ENCODE assay signal across 8 cellular contexts in the genomic region with DNA sequence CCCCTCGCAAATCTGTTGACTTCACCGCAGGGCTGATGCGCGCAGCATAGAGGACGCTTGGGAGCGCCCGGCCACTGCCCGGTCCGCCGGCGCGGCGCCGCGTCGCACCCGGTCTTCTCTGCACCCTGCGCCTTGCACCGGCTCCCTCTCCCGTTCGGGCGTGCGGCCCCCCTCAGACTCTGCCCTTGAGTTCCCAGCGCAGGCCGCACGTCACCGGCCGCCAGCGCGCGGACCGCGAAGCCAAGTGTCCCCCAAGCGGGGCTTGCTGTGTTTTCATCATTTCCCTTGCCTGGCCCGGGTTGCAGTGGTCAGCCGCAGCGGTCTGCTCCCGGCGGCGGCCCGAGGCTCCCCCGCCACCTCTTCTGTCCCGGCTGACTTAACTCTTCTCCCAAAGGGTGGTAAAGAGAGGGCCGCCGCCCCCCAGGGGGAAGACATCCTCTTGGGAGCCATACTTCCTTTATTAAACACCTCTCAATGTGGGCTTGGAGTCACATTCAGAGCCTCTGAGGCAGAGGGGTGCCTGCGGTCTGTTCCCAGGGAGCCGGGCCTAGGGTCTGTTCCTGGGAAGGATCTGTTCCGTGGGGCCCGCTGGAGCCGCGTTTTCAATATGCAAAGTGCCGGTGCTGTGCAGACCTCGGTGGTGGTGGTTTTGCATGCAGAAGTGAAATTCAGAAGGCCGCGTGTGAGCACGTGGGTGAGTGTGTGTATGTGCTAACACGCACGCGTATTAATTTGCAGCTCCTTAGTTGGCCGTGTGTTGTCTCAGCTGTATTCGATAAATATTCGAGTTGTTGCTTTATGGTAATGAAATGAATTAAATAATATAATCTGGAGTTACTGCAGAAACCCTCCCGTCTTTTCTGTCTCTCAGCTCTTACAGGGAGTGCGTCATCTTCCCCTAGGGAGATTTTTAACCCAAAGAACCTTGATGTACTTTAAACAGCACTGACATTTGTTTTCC. TPM values are rescaled to one million over a fixed set of nuclear protein-coding genes. Genes with fewer than 3 reads are reported as not detected.
DNase-seq lines count a peak whose midpoint lies in the region; ATAC-seq and TF ChIP-seq lines count a peak whose summit lies in the region.

No MANE protein-coding gene starts in this region.

- H3K4me1 ChIP-seq in HUES6 (ENCODE audit: control insufficient read depth, insufficient read depth, low read length) (peaks cover 66% of the 10 kb centered on the region), stomach (peaks cover 12 to 68% (median 44%) of the 10 kb centered on the region in 4 donors)

- H3K4me3 Mint-ChIP-seq in activated CD4-positive, alpha-beta T cell treated with anti-CD3 and anti-CD28 coated beads, Interleukin-2, amount 10 ng/mL, durations not matched to agents 24 days and 14 days, result no peak overlapping the region
- H3K4me3 Mint-ChIP-seq in effector memory CD8-positive, alpha-beta T cell, result no peak overlapping the region

- no peaks in the 10 kb centered on the region for H3K4me1 Mint-ChIP-seq in activated CD4-positive, alpha-beta T cell treated with anti-CD3 and anti-CD28 coated beads, Interleukin-2, amount 10 ng/mL, durations not matched to agents 24 days and 14 days
- H3K4me1 Mint-ChIP-seq in effector memory CD8-positive, alpha-beta T cell (ENCODE audit: low read depth in 2 of 2), result peaks cover 0 to 2% of the 10 kb centered on the region in 2 donors

- no peak for TF ChIP-seq CTCF in epithelial cell of esophagus (IDR thresholded peaks at IDR 0.05; ENCODE audit: insufficient read depth, low read depth, low read length, missing control alignments)
- TF ChIP-seq CTCF in stomach (IDR thresholded peaks at IDR 0.05), result no peak

- H3K9ac ChIP-seq in HUES6 (ENCODE audit: low read length), result peak overlapping the region; percentile 86

- H3K27ac ChIP-seq in HUES6 (ENCODE audit: low read depth, low read length), result peak overlapping the region; percentile 87
- H3K27ac ChIP-seq in layer of hippocampus (ENCODE audit: low read depth, low read length), result peak overlapping the region; percentile 71
- H3K27ac ChIP-seq in stomach, result peak overlapping the region in 4 of 5 donors; percentile 72 to 84 (median 78)

- peaks cover 3% of the 10 kb centered on the region for H3K36me3 ChIP-seq in HUES6 (ENCODE audit: control insufficient read depth, insufficient read depth, low read length)
- peaks cover 0 to 8% (median 0%) of the 10 kb centered on the region in 4 donors for H3K36me3 ChIP-seq in stomach

- WGBS in stomach, 5 donors, result 63 to 80% (median 70%) methylated on average over 50 to 64 of the region's 64 CpGs

- intact Hi-C loops in stomach (cut with DNase I; ENCODE audit: low total_unique reads), result no loop called here
- intact Hi-C loops in activated CD4-positive, alpha-beta T cell treated with anti-CD3 and anti-CD28 coated beads, Interleukin-2, amount 10 ng/mL, durations not matched to agents 24 days and 14 days (cut with micrococcal nuclease), result no loop called here

- DNase-seq in epithelial cell of esophagus (ENCODE audit: low read depth), result peak; percentile 56
- no peak for DNase-seq in stomach
- no peak for DNase-seq in activated CD4-positive, alpha-beta T cell treated with anti-CD3 and anti-CD28 coated beads, Interleukin-2, amount 10 ng/mL, durations not matched to agents 24 days and 14 days
- DNase-seq in NK-92 (lab: John Stamatoyannopoulos, UW; ENCODE audit: unreplicated experiment), result no peak
- DNase-seq in DMS53 (lab: John Stamatoyannopoulos, UW), result no peak
- DNase-seq in effector memory CD8-positive, alpha-beta T cell, result no peak

- H3K36me3 Mint-ChIP-seq in activated CD4-positive, alpha-beta T cell treated with anti-CD3 and anti-CD28 coated beads, Interleukin-2, amount 10 ng/mL, durations not matched to agents 24 days and 14 days (ENCODE audit: low read depth), result no peaks in the 10 kb centered on the region
- H3K36me3 Mint-ChIP-seq in effector memory CD8-positive, alpha-beta T cell (ENCODE audit: insufficient read depth), result no peaks in the 10 kb centered on the region

- no peaks in the 10 kb centered on the region for H3K27me3 ChIP-seq in HUES6 (ENCODE audit: control insufficient read depth, insufficient read depth, low read length)
- H3K27me3 ChIP-seq in layer of hippocampus (ENCODE audit: control insufficient read depth, insufficient read depth, low read length), result no peaks in the 10 kb centered on the region
- H3K27me3 ChIP-seq in stomach, result no peaks in the 10 kb centered on the region

- no peak for ATAC-seq in effector memory CD8-positive, alpha-beta T cell (replicated peaks)

- no peak overlapping the region for H3K27ac Mint-ChIP-seq in activated CD4-positive, alpha-beta T cell treated with anti-CD3 and anti-CD28 coated beads, Interleukin-2, amount 10 ng/mL, durations not matched to agents 24 days and 14 days
- H3K27ac Mint-ChIP-seq in effector memory CD8-positive, alpha-beta T cell, result no peak overlapping the region

- H3K27me3 Mint-ChIP-seq in activated CD4-positive, alpha-beta T cell treated with anti-CD3 and anti-CD28 coated beads, Interleukin-2, amount 10 ng/mL, durations not matched to agents 24 days and 14 days, result no peaks in the 10 kb centered on the region
- no peaks in the 10 kb centered on the region for H3K27me3 Mint-ChIP-seq in effector memory CD8-positive, alpha-beta T cell

- no peak for TF ChIP-seq EP300 in stomach (IDR thresholded peaks at IDR 0.05)

- H3K4me3 ChIP-seq in HUES6 (ENCODE audit: low read depth, low read length), result peak overlapping the region; percentile 60
- no peak overlapping the region for H3K4me3 ChIP-seq in epithelial cell of esophagus (ENCODE audit: low read length)
- H3K4me3 ChIP-seq in stomach, result peak overlapping the region; percentile 20 to 35 (median 28)

- H3K9me3 Mint-ChIP-seq in activated CD4-positive, alpha-beta T cell treated with anti-CD3 and anti-CD28 coated beads, Interleukin-2, amount 10 ng/mL, durations not matched to agents 24 days and 14 days, result no peaks in the 10 kb centered on the region
- peaks cover 0 to 3% of the 10 kb centered on the region in 2 donors for H3K9me3 Mint-ChIP-seq in effector memory CD8-positive, alpha-beta T cell

- H3K9me3 ChIP-seq in HUES6 (ENCODE audit: control insufficient read depth, insufficient read depth, low read depth, low read length), result no peaks in the 10 kb centered on the region
- no peaks in the 10 kb centered on the region for H3K9me3 ChIP-seq in stomach

- no peak for TF ChIP-seq POLR2A in stomach (IDR thresholded peaks at IDR 0.05)

RNA-seq across cellular contexts. Expression of gene PBX1, which starts 17.6 kb away (rescaled TPM):
- 100 to 1,000 TPM in 1 of 5 donors, 10 to 100 TPM in 4; 11.6 to 113 (median 31.0) TPM for total RNA-seq in stomach
- polyA plus RNA-seq in stomach, result 10 to 100 TPM; 11.0 to 15.6 (median 12.3) TPM
- total RNA-seq in activated CD4-positive, alpha-beta T cell treated with anti-CD3 and anti-CD28 coated beads, Interleukin-2, amount 10 ng/mL, durations not matched to agents 24 days and 14 days, result not detected in 2 replicates

Comparison
In these comparisons a context has a peak if more than half of its experiments do, and no peak if none do; other contexts are left out.
1. RNA of gene PBX1, which starts 17.6 kb away (total RNA-seq): 11.6 to 113 TPM in stomach; not detected in activated CD4-positive, alpha-beta T cell treated with anti-CD3 and anti-CD28 coated beads, Interleukin-2, amount 10 ng/mL, durations not matched to agents 24 days and 14 days; every median in the first group is over 10 times any median in the second.
2. Peak in every context shown above with its lines, with median percentiles within 50 percentile points of each other: H3K27ac ChIP-seq.